ENCODE assay signal across 8 cellular contexts in genomic region chr4:2534904-2535385, GRCh38. TPM values are rescaled to one million over a fixed set of nuclear protein-coding genes. Genes with fewer than 3 reads are reported as not detected.
DNase-seq lines count a peak whose midpoint lies in the region; ATAC-seq and TF ChIP-seq lines count a peak whose summit lies in the region.

No MANE protein-coding gene starts in this region.

- DNase-seq in SKM-1 (lab: John Stamatoyannopoulos, UW; ENCODE audit: unreplicated experiment) = peak; percentile 17
- DNase-seq in SKM-1 treated with dmso at 0.1 percent for 144 hours (lab: John Stamatoyannopoulos, UW; ENCODE audit: unreplicated experiment) = no peak
- no peak for DNase-seq in activated CD8-positive, alpha-beta T cell treated with anti-CD3 and anti-CD28 coated beads, Interleukin-2, amount 10 ng/mL, durations not matched to agents 7 days and 5 days
- DNase-seq in stomach = no peak
- no peak for DNase-seq in NCI-H82 treated with DMSO at 0.1 percent for 48 hours (lab: John Stamatoyannopoulos, UW; ENCODE audit: unreplicated experiment)
- DNase-seq in DMS153 treated with DMSO at 0.1 percent for 48 hours (lab: John Stamatoyannopoulos, UW; ENCODE audit: unreplicated experiment) = no peak

- H3K27ac ChIP-seq in iPS-18a (ENCODE audit: low read length) (no peak overlapping the region), stomach (peak overlapping the region in 4 of 5 donors; percentile 90 to 98 (median 94))

- CTCF ChIA-PET in activated CD8-positive, alpha-beta T cell treated with anti-CD3 and anti-CD28 coated beads, Interleukin-2, amount 10 ng/mL, durations not matched to agents 7 days and 5 days (lab: Charles Lee) = interaction anchor here (1.0 to 2.6 kb wide), 5 partner anchors 23 to 316 kb away, joined by 3 to 10 read pairs (median 5); partner anchors contain the start of gene RNF4

- H3K4me3 Mint-ChIP-seq in activated CD8-positive, alpha-beta T cell treated with anti-CD3 and anti-CD28 coated beads, Interleukin-2, amount 10 ng/mL, durations not matched to agents 7 days and 5 days = peak overlapping the region; percentile 84

- 50 to 66% (median 61%) methylated on average over 6 of the region's 6 CpGs for WGBS in stomach, 5 donors

- ATAC-seq in activated CD8-positive, alpha-beta T cell treated with anti-CD3 and anti-CD28 coated beads, Interleukin-2, amount 10 ng/mL, durations not matched to agents 7 days and 5 days = no peak
- no peak for ATAC-seq in HG03045 (IDR thresholded peaks at IDR 0.05; ENCODE audit: unreplicated experiment)

- H3K27ac Mint-ChIP-seq in activated CD8-positive, alpha-beta T cell treated with anti-CD3 and anti-CD28 coated beads, Interleukin-2, amount 10 ng/mL, durations not matched to agents 7 days and 5 days = peak overlapping the region; percentile 93

- no peaks in the 10 kb centered on the region for H3K9me3 Mint-ChIP-seq in activated CD8-positive, alpha-beta T cell treated with anti-CD3 and anti-CD28 coated beads, Interleukin-2, amount 10 ng/mL, durations not matched to agents 7 days and 5 days (ENCODE audit: insufficient read depth)

- intact Hi-C loops in stomach (cut with DNase I; ENCODE audit: low total_unique reads) = loop anchor here (10.0 kb wide), 1 partner anchor 60 kb away; no protein-coding TSS in a partner anchor

- POLR2A ChIA-PET in activated CD8-positive, alpha-beta T cell treated with anti-CD3 and anti-CD28 coated beads, Interleukin-2, amount 10 ng/mL, durations not matched to agents 7 days and 5 days (lab: Charles Lee) = interaction anchor here (0.7 to 1.5 kb wide), 2 partner anchors 36 to 49 kb away, joined by 3 to 7 read pairs; no protein-coding TSS in a partner anchor

- peaks cover 4% of the 10 kb centered on the region for H3K36me3 Mint-ChIP-seq in activated CD8-positive, alpha-beta T cell treated with anti-CD3 and anti-CD28 coated beads, Interleukin-2, amount 10 ng/mL, durations not matched to agents 7 days and 5 days (ENCODE audit: low read depth)

- no peaks in the 10 kb centered on the region for H3K27me3 Mint-ChIP-seq in activated CD8-positive, alpha-beta T cell treated with anti-CD3 and anti-CD28 coated beads, Interleukin-2, amount 10 ng/mL, durations not matched to agents 7 days and 5 days (ENCODE audit: low read depth)

- H3K4me1 Mint-ChIP-seq in activated CD8-positive, alpha-beta T cell treated with anti-CD3 and anti-CD28 coated beads, Interleukin-2, amount 10 ng/mL, durations not matched to agents 7 days and 5 days (ENCODE audit: low read depth) = peaks cover 21% of the 10 kb centered on the region

- peak overlapping the region; percentile 87 for H3K9ac ChIP-seq in iPS-18a (ENCODE audit: low read length)

- TF ChIP-seq EP300 in stomach (IDR thresholded peaks at IDR 0.05) = no peak

- no peak for TF ChIP-seq POLR2A in stomach (IDR thresholded peaks at IDR 0.05)

- TF ChIP-seq CTCF in stomach (IDR thresholded peaks at IDR 0.05) = no peak

- H3K27me3 ChIP-seq in iPS-18a (ENCODE audit: control insufficient read depth, insufficient read depth, low read length) = no peaks in the 10 kb centered on the region
- H3K27me3 ChIP-seq in stomach = no peaks in the 10 kb centered on the region

- H3K4me1 ChIP-seq in iPS-18a (ENCODE audit: control insufficient read depth, low read depth, low read length) (peaks cover 10% of the 10 kb centered on the region), stomach (peaks cover 30 to 37% (median 34%) of the 10 kb centered on the region in 4 donors)

- H3K36me3 ChIP-seq in iPS-18a (ENCODE audit: control insufficient read depth, low read depth, low read length) (no peaks in the 10 kb centered on the region), stomach (no peaks in the 10 kb centered on the region)

- peak overlapping the region; percentile 81 for H3K4me3 ChIP-seq in iPS-18a (ENCODE audit: low read length)
- peak overlapping the region; percentile 85 to 99 (median 93) for H3K4me3 ChIP-seq in stomach

- no peaks in the 10 kb centered on the region for H3K9me3 ChIP-seq in iPS-18a (ENCODE audit: control insufficient read depth, low read depth, low read length)
- H3K9me3 ChIP-seq in stomach = no peaks in the 10 kb centered on the region

RNA-seq across cellular contexts. Expression of gene FAM193A, which starts 1.5 kb away (rescaled TPM):
- 10 to 100 TPM; 31.9 to 33.0 TPM for total RNA-seq in activated CD8-positive, alpha-beta T cell treated with anti-CD3 and anti-CD28 coated beads, Interleukin-2, amount 10 ng/mL, durations not matched to agents 7 days and 5 days
- total RNA-seq in stomach = 100 to 1,000 TPM in 1 of 5 donors, 10 to 100 TPM in 4; 22.2 to 107 (median 37.9) TPM
- 1 to 10 TPM; 4.9 to 7.0 (median 7.0) TPM for polyA plus RNA-seq in stomach
